ENCODE assay signal across 8 cellular contexts in the genomic region with DNA sequence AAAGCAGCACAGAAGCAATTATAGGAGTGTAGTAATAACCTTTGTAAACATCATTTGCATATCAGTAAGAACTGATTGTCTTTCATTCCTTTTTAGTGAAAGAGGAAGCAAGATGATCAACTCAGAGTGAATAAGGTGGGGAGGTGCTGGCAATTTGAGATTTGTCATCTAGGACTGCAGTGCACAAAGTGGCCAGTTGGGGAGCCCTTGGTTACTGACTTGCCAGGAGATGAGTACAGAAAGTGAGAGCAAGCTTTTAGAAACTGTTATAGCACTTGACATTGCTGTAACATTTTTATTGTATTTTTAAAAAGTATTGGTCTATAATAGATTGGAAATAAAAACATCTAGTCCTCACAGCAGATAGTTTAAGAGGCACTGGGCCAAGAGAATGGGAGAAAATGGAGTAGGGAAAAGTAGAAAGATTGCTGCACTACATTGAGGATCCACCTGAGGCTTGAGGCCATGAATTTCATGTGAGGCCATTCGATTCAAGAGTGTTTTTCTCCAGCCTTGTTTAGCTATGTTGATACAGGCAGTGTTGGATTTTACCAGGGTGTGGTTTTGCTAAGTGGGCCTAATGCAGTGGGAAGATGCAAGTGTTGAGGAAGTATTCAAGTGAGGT. TPM values are rescaled to one million over a fixed set of nuclear protein-coding genes. Genes with fewer than 3 reads are reported as not detected.
DNase-seq lines count a peak whose midpoint lies in the region; ATAC-seq and TF ChIP-seq lines count a peak whose summit lies in the region.

No MANE protein-coding gene starts in this region.

- peak; percentile 52 to 77 (median 66) for TF ChIP-seq CTCF in Peyer's patch (IDR thresholded peaks at IDR 0.05)

- H3K4me3 ChIP-seq in Peyer's patch = no peak overlapping the region

- intact Hi-C loops in head of caudate nucleus (cut with DNase I) = no loop called here

- no peak for TF ChIP-seq POLR2A in Peyer's patch (IDR thresholded peaks at IDR 0.05)

- no peaks in the 10 kb centered on the region for H3K9me3 Mint-ChIP-seq in activated T-helper 17 cell treated with anti-CD3 and anti-CD28 coated beads, Interleukin-2, amount 50 U/mL, for 72 hours

- H3K36me3 Mint-ChIP-seq in activated T-helper 17 cell treated with anti-CD3 and anti-CD28 coated beads, Interleukin-2, amount 50 U/mL, for 72 hours (ENCODE audit: low read depth) = no peaks in the 10 kb centered on the region

- H3K27me3 ChIP-seq in Peyer's patch = no peaks in the 10 kb centered on the region

- H3K9me3 ChIP-seq in Peyer's patch = no peaks in the 10 kb centered on the region

- H3K27ac Mint-ChIP-seq in activated T-helper 17 cell treated with anti-CD3 and anti-CD28 coated beads, Interleukin-2, amount 50 U/mL, for 72 hours = no peak overlapping the region

- H3K4me3 Mint-ChIP-seq in activated T-helper 17 cell treated with anti-CD3 and anti-CD28 coated beads, Interleukin-2, amount 50 U/mL, for 72 hours = no peak overlapping the region

- H3K4me1 ChIP-seq in Peyer's patch = no peaks in the 10 kb centered on the region

- peaks cover 5% of the 10 kb centered on the region for H3K4me1 Mint-ChIP-seq in activated T-helper 17 cell treated with anti-CD3 and anti-CD28 coated beads, Interleukin-2, amount 50 U/mL, for 72 hours

- H3K27me3 Mint-ChIP-seq in activated T-helper 17 cell treated with anti-CD3 and anti-CD28 coated beads, Interleukin-2, amount 50 U/mL, for 72 hours = peaks cover 18% of the 10 kb centered on the region

- DNase-seq in DMS53 treated with DMSO at 0.1 percent for 48 hours (lab: John Stamatoyannopoulos, UW; ENCODE audit: unreplicated experiment) (peak; percentile 17), Peyer's patch (peak in 2 of 3 donors; percentile 83 to 88), head of caudate nucleus (peak in 30 of 42 donors; percentile 14 to 79 (median 44)), NCI-H1048 (lab: John Stamatoyannopoulos, UW) (no peak)
- peak in 3 of 4 experiments; percentile 47 to 60 (median 52) for DNase-seq in stimulated activated CD4-positive, alpha-beta T cell treated with anti-CD3 and anti-CD28 coated beads, Interleukin-1b, Interleukin-23, amount 100 ng/mL, for 24 hours (ENCODE audit: low read depth in 4 of 4, low spot score in 1 of 4)

- ATAC-seq in GM19438 (IDR thresholded peaks at IDR 0.05; ENCODE audit: low read depth, unreplicated experiment) (peak; percentile 99), HG03439 (IDR thresholded peaks at IDR 0.05; ENCODE audit: unreplicated experiment) (peak; percentile 97)
- peak; percentile 88 for ATAC-seq in activated T-helper 17 cell treated with anti-CD3 and anti-CD28 coated beads, Interleukin-2, amount 50 U/mL, for 72 hours (replicated peaks)

- no peak overlapping the region for H3K27ac ChIP-seq in Peyer's patch

- H3K36me3 ChIP-seq in Peyer's patch = no peaks in the 10 kb centered on the region

RNA-seq across cellular contexts. Expression of a gene that starts 47.9 kb away (rescaled TPM):
- total RNA-seq in Peyer's patch = under 1 TPM in 1 of 4 donors, not detected in 3; under 0.01 TPM
- total RNA-seq in activated T-helper 17 cell treated with anti-CD3 and anti-CD28 coated beads, Interleukin-2, amount 50 U/mL, for 72 hours = not detected
